Comparison of ENCODE assay signal across 14 cellular contexts in genomic region chr20:39880890-39881289, GRCh38.
DNase-seq lines count a peak whose midpoint lies in the region; ATAC-seq, FAIRE-seq and TF ChIP-seq lines count a peak whose summit lies in the region.
"Had no signal": no experiment of that assay in that cellular context is flagged by ENCODE, and none has a peak within 500 bp of the region (broad histone marks: within the 10 kb centered on the region; RNA-seq: fewer than 3 reads in every experiment).

No MANE protein-coding gene starts in this region.

- peaks cover 0 to 3% (median 0%) of the 10 kb centered on the region in 7 donors for H3K9me3 Mint-ChIP-seq in CD14-positive monocyte

- TF ChIP-seq POLR2A in GM12878 (IDR thresholded peaks at IDR 0.05; ENCODE audit: low read depth, low read length), result no peak

- POLR2A ChIA-PET in GM12878 (lab: Charles Lee), result no interaction called here

- TF ChIP-seq EP300 in GM12878 (IDR thresholded peaks at IDR 0.05; ENCODE audit: borderline replicate concordance in 1 of 2, control insufficient read depth in 1 of 2, low read depth in 2 of 2, low read length in 2 of 2), result no peak

- TF ChIP-seq RAD21 in GM12878 (IDR thresholded peaks at IDR 0.05; ENCODE audit: insufficient read depth, low read depth, low read length), result no peak

- no peak overlapping the region for H3K9ac ChIP-seq in Loucy (ENCODE audit: low read depth, low read length, poor library complexity, severe bottlenecking)
- H3K9ac ChIP-seq in GM12878 (ENCODE audit: control insufficient read depth, insufficient read depth, low read length), result no peak overlapping the region
- H3K9ac ChIP-seq: BLaER1 had no signal

- RAD21 ChIA-PET in GM12878 (lab: Charles Lee; ENCODE audit: unreplicated experiment), result no interaction called here

- H3K4me1 ChIP-seq in Loucy (ENCODE audit: insufficient read depth, low read length, poor library complexity, severe bottlenecking) (peaks cover 5% of the 10 kb centered on the region), GM12878 (ENCODE audit: control insufficient read depth, insufficient read depth, low read length) (no peaks in the 10 kb centered on the region)
- H3K4me1 ChIP-seq: BLaER1 had no signal

- H3K36me3 Mint-ChIP-seq in CD14-positive monocyte, result no peaks in the 10 kb centered on the region

- no peaks in the 10 kb centered on the region for H3K79me2 ChIP-seq in Loucy (ENCODE audit: insufficient read depth, low read length)
- no peaks in the 10 kb centered on the region for H3K79me2 ChIP-seq in GM12878 (ENCODE audit: control insufficient read depth, insufficient read depth, low read length)

- H3K27ac Mint-ChIP-seq in CD14-positive monocyte, result no peak overlapping the region

- DNase-seq in NCI-H82 (lab: John Stamatoyannopoulos, UW), result peak; percentile 42
- no peak for DNase-seq in NCI-H82 treated with DMSO at 0.1 percent for 48 hours (lab: John Stamatoyannopoulos, UW; ENCODE audit: unreplicated experiment)
- no peak for DNase-seq in GM12878 (ENCODE audit: low read depth, low spot score)
- DNase-seq in retinal pigment epithelial cell (ENCODE audit: low read depth), result no peak
- DNase-seq in CD14-positive monocyte (ENCODE audit: low spot score), result no peak
- DNase-seq in stimulated activated CD4-positive, alpha-beta T cell treated with anti-CD3 and anti-CD28 coated beads, Interleukin-4, amount 100 ng/mL, for 4 hours, result no peak
- DNase-seq in NCI-H446 (lab: John Stamatoyannopoulos, UW), result no peak
- DNase-seq: activated effector memory CD4-positive, alpha-beta T cell treated with Interleukin-2 at 50 U/mL for 16 hours; effector memory CD4-positive, alpha-beta T cell; NCI-H2081; T-helper 9 cell had no signal

- WGBS in GM12878 (ENCODE audit: insufficient coverage, insufficient replicate concordance, low lambda C conversion rate, missing lambda C conversion rate), result 81% methylated on average over 4 of the region's 4 CpGs

- no peaks in the 10 kb centered on the region for H3K9me3 ChIP-seq in Loucy (ENCODE audit: insufficient read depth, low read depth, low read length)
- H3K9me3 ChIP-seq in GM12878 (replicated peaks; ENCODE audit: control insufficient read depth, insufficient read depth, low read length), result no peaks in the 10 kb centered on the region

- H3K27me3 Mint-ChIP-seq in CD14-positive monocyte (ENCODE audit: low read depth in 3 of 3), result peaks cover 2 to 5% (median 4%) of the 10 kb centered on the region in 3 donors

- intact Hi-C loops in GM12878 (cut with micrococcal nuclease; ENCODE audit: unreplicated experiment), result loop anchor here (10.0 kb wide), 1 partner anchor 274 kb away; no protein-coding TSS in a partner anchor
- intact Hi-C loops in CD14-positive monocyte (cut with micrococcal nuclease), result loop anchor here (10.0 kb wide), 1 partner anchor 814 kb away; no protein-coding TSS in a partner anchor

- no peaks in the 10 kb centered on the region for H4K20me1 ChIP-seq in Loucy (ENCODE audit: insufficient read depth, low read length, poor library complexity, severe bottlenecking)
- H4K20me1 ChIP-seq in GM12878 (ENCODE audit: control insufficient read depth, insufficient read depth), result no peaks in the 10 kb centered on the region
- H4K20me1 ChIP-seq: BLaER1 had no signal

- no peaks in the 10 kb centered on the region for H3K27me3 ChIP-seq in Loucy (ENCODE audit: insufficient read depth, low read length, poor library complexity, severe bottlenecking)
- H3K27me3 ChIP-seq in GM12878 (replicated peaks in 1 of 2; ENCODE audit: control insufficient read depth in 2 of 2, insufficient read depth in 2 of 2, low read length in 1 of 2), result no peaks in the 10 kb centered on the region
- H3K27me3 ChIP-seq: BLaER1 had no signal

- no TSS peak for BruUV-seq in GM12878 (replicated peaks; lab: Mats Ljungman, UMichigan)

- in situ Hi-C loops in GM12878 (cut with MboI), result loop anchor here (10.0 kb wide), 2 partner anchors 374 to 1084 kb away; no protein-coding TSS in a partner anchor

- H3K36me3 ChIP-seq in Loucy (ENCODE audit: insufficient read depth, low read length), result no peaks in the 10 kb centered on the region
- no peaks in the 10 kb centered on the region for H3K36me3 ChIP-seq in GM12878 (ENCODE audit: control insufficient read depth in 2 of 2, insufficient read depth in 2 of 2, low read length in 1 of 2)
- H3K36me3 ChIP-seq: BLaER1 had no signal

- no peak overlapping the region for H3K4me3 Mint-ChIP-seq in CD14-positive monocyte

- FAIRE-seq in GM12878 (lab: Jason Lieb, UNC), result no peak

- peak; percentile 70 for ATAC-seq in GM12878

- H2AFZ ChIP-seq in Loucy (ENCODE audit: low read length) (no peak overlapping the region), GM12878 (ENCODE audit: control insufficient read depth, low read depth, low read length) (no peak overlapping the region)

- TF ChIP-seq CTCF in Loucy (conservative IDR thresholded peaks at IDR 0.05; ENCODE audit: low read length) (peak; percentile 62), GM12878 (IDR thresholded peaks at IDR 0.05 in 2 of 3, conservative IDR thresholded peaks at IDR 0.05 in 1 of 3; ENCODE audit: control insufficient read depth in 2 of 3, extremely low read depth in 1 of 3, insufficient read depth in 1 of 3, low read depth in 3 of 3, low read length in 3 of 3) (peak; percentile 13 to 29 (median 20); a peak in 3 of 6 replicates), retinal pigment epithelial cell (conservative IDR thresholded peaks at IDR 0.05; ENCODE audit: low read depth, low read length) (peak; percentile 35), CD14-positive monocyte (IDR thresholded peaks at IDR 0.05) (no peak)

- H3K27ac ChIP-seq in GM12878 (ENCODE audit: control insufficient read depth, insufficient read depth), result no peak overlapping the region
- H3K27ac ChIP-seq: BLaER1 had no signal

- CTCF ChIA-PET in GM12878 (lab: Yijun Ruan, JAX), result interaction anchor here (0.8 kb wide), 1 partner anchor 614 kb away, joined by 3 read pairs; no protein-coding TSS in a partner anchor

- H3K4me2 ChIP-seq in Loucy (ENCODE audit: low read depth, low read length, poor library complexity, severe bottlenecking) (no peak overlapping the region), GM12878 (ENCODE audit: control insufficient read depth, insufficient read depth) (no peak overlapping the region)
- H3K4me2 ChIP-seq: BLaER1 had no signal

- H3K9me2 ChIP-seq in Loucy (replicated peaks; ENCODE audit: low read depth, low read length), result no peaks in the 10 kb centered on the region

- SMC1A ChIA-PET in GM12878 (lab: Charles Lee; ENCODE audit: uncharacterized antibody, unreplicated experiment), result no interaction called here

- no peak overlapping the region for H3K4me3 ChIP-seq in Loucy (ENCODE audit: low read length, poor library complexity, severe bottlenecking)
- H3K4me3 ChIP-seq in GM12878, result no peak overlapping the region
- no peak overlapping the region for H3K4me3 ChIP-seq in retinal pigment epithelial cell (ENCODE audit: low read length)
- H3K4me3 ChIP-seq: BLaER1, lung had no signal

- H3F3A ChIP-seq in Loucy (ENCODE audit: low read depth), result no peaks in the 10 kb centered on the region

- H3K4me1 Mint-ChIP-seq in CD14-positive monocyte, result no peaks in the 10 kb centered on the region

TF ChIP-seq in GM12878, 131 proteins besides CTCF, POLR2A, EP300 and RAD21:
- TF ChIP-seq TAF1 (IDR thresholded peaks at IDR 0.05; ENCODE audit: borderline replicate concordance, low read depth, low read length) (no peak), ZNF217 (IDR thresholded peaks at IDR 0.05) (no peak), TCF7 (IDR thresholded peaks at IDR 0.05; ENCODE audit: borderline replicate concordance) (no peak)
TF ChIP-seq in GM12878: peak in this region for 0.
